Comparison of ENCODE assay signal across 10 cellular contexts in genomic region chr17:57106107-57106835, GRCh38. TPM values are rescaled to one million over a fixed set of nuclear protein-coding genes. Genes with fewer than 3 reads are reported as not detected.
A peak's percentile ranks its signal among the peaks of the same experiment; 100 is the strongest.
DNase-seq lines count a peak whose midpoint lies in the region; ATAC-seq and TF ChIP-seq lines count a peak whose summit lies in the region.
"Had no signal": no experiment of that assay in that cellular context is flagged by ENCODE, and none has a peak within 500 bp of the region (broad histone marks: within the 10 kb centered on the region; RNA-seq: fewer than 3 reads in every experiment).

No MANE protein-coding gene starts in this region.

- in situ Hi-C loops in transverse colon (cut with MboI; ENCODE audit: low pct_ligation_motif_present in 1 of 4, low pct_unique_long_range_greater_than_20kb in 1 of 4, low sequenced_read_pairs in 3 of 4): loop anchor here in 1 of 4 donors (25.0 kb wide), 1 partner anchor 269 kb away; the partner anchor contains the start of genes C17orf67 and DGKE

- no peaks in the 10 kb centered on the region for H3K9me3 Mint-ChIP-seq in activated naive CD4-positive, alpha-beta T cell treated with anti-CD3 and anti-CD28 coated beads, Interleukin-2, amount 50 U/mL, for 72 hours
- H3K9me3 Mint-ChIP-seq: activated B cell treated with CpG ODN at 0.5 μM for 24 hours had no signal

- TF ChIP-seq POLR2A in transverse colon (IDR thresholded peaks at IDR 0.05): no peak
- no peak for TF ChIP-seq POLR2A in uterus (IDR thresholded peaks at IDR 0.05)

- H3K27ac Mint-ChIP-seq in activated naive CD4-positive, alpha-beta T cell treated with anti-CD3 and anti-CD28 coated beads, Interleukin-2, amount 50 U/mL, for 72 hours: peak overlapping the region; percentile 24 to 96
- H3K27ac Mint-ChIP-seq: activated B cell treated with CpG ODN at 0.5 μM for 24 hours had no signal

- H3K36me3 Mint-ChIP-seq in activated naive CD4-positive, alpha-beta T cell treated with anti-CD3 and anti-CD28 coated beads, Interleukin-2, amount 50 U/mL, for 72 hours: no peaks in the 10 kb centered on the region

- DNase-seq in activated naive CD4-positive, alpha-beta T cell treated with anti-CD3 and anti-CD28 coated beads, Interleukin-2, amount 50 U/mL, for 72 hours (ENCODE audit: low spot score in 2 of 2): no peak
- DNase-seq in activated naive CD4-positive, alpha-beta T cell treated with Interleukin-2 at 50 U/mL for 16 hours: no peak
- peak; percentile 76 to 77 for DNase-seq in SJCRH30
- DNase-seq in left ventricle myocardium inferior: peak; percentile 41
- peak; percentile 38 for DNase-seq in transverse colon
- DNase-seq in omental fat pad (ENCODE audit: low spot score): no peak
- no peak for DNase-seq in uterus
- DNase-seq: activated B cell treated with CpG ODN at 0.5 μM for 24 hours had no signal

- H3K27me3 ChIP-seq in SJCRH30 (no peaks in the 10 kb centered on the region), left ventricle myocardium inferior (ENCODE audit: low read depth) (no peaks in the 10 kb centered on the region), transverse colon (no peaks in the 10 kb centered on the region), uterus (no peaks in the 10 kb centered on the region)
- H3K27me3 ChIP-seq: vagina had no signal

- intact Hi-C loops in left ventricle myocardium inferior (cut with micrococcal nuclease): no loop called here
- intact Hi-C loops in transverse colon (cut with DNase I; ENCODE audit: low total_unique reads): no loop called here
- intact Hi-C loops in uterus (cut with DNase I; ENCODE audit: low total_unique reads): no loop called here

- H3K36me3 ChIP-seq in SJCRH30 (no peaks in the 10 kb centered on the region), left ventricle myocardium inferior (peaks cover 8% of the 10 kb centered on the region), transverse colon (no peaks in the 10 kb centered on the region), uterus (no peaks in the 10 kb centered on the region)

- TF ChIP-seq CTCF in left ventricle myocardium inferior (IDR thresholded peaks at IDR 0.05; ENCODE audit: borderline replicate concordance) (peak; percentile 59), transverse colon (IDR thresholded peaks at IDR 0.05) (peak; percentile 15 to 57 (median 34)), omental fat pad (IDR thresholded peaks at IDR 0.05) (no peak), uterus (IDR thresholded peaks at IDR 0.05) (no peak)

- 83% methylated on average over 13 to 17 of the region's 17 CpGs for WGBS in transverse colon (ENCODE audit: low coverage in 1 of 2), 2 donors

- H3K9me3 ChIP-seq in SJCRH30 (replicated peaks) (no peaks in the 10 kb centered on the region), left ventricle myocardium inferior (replicated peaks) (no peaks in the 10 kb centered on the region), transverse colon (no peaks in the 10 kb centered on the region), uterus (no peaks in the 10 kb centered on the region)
- H3K9me3 ChIP-seq: vagina had no signal

- H3K4me1 ChIP-seq in SJCRH30 (peaks cover 5% of the 10 kb centered on the region; the same call in 1 of the 2 replicates), left ventricle myocardium inferior (peaks cover 99% of the 10 kb centered on the region), transverse colon (peaks cover 21 to 87% (median 58%) of the 10 kb centered on the region in 4 donors), uterus (no peaks in the 10 kb centered on the region)

- no peak for TF ChIP-seq EP300 in transverse colon (IDR thresholded peaks at IDR 0.05; ENCODE audit: low read depth)

- H3K4me3 ChIP-seq in SJCRH30 (no peak overlapping the region), left ventricle myocardium inferior (no peak overlapping the region), transverse colon (no peak overlapping the region), uterus (no peak overlapping the region)
- H3K4me3 ChIP-seq: vagina had no signal

- H3K27ac ChIP-seq in SJCRH30 (peak overlapping the region; percentile 9; the same call in 1 of the 2 replicates), left ventricle myocardium inferior (replicated peaks) (peak overlapping the region; percentile 95), transverse colon (peak overlapping the region; percentile 81 to 89 (median 88)), uterus (no peak overlapping the region)

- no peak for ATAC-seq in activated naive CD4-positive, alpha-beta T cell treated with anti-CD3 and anti-CD28 coated beads, Interleukin-2, amount 50 U/mL, for 72 hours
- ATAC-seq in omental fat pad (ENCODE audit: low FRiP score) (no peak), GM19351 (IDR thresholded peaks at IDR 0.05; ENCODE audit: unreplicated experiment) (no peak)

RNA-seq across cellular contexts. Expression of gene AKAP1, which starts 21.2 kb away (rescaled TPM):
- 10 to 100 TPM; 16.8 to 28.0 TPM for total RNA-seq in activated naive CD4-positive, alpha-beta T cell treated with anti-CD3 and anti-CD28 coated beads, Interleukin-2, amount 50 U/mL, for 72 hours
- 20.1 and 22.2 TPM in 2 replicates for total RNA-seq in SJCRH30 (2014; rRNA removed; shearing (Covaris generic))
- 214 TPM for total RNA-seq in left ventricle myocardium inferior
- 100 to 1,000 TPM; 137 to 193 (median 171) TPM for total RNA-seq in transverse colon
- total RNA-seq in omental fat pad: 10 to 100 TPM; 29.4 to 89.0 (median 36.1) TPM
- 100 to 1,000 TPM in 1 of 4 donors, 10 to 100 TPM in 2, 1 to 10 TPM in 1; 7.1 to 264 (median 37.4) TPM for total RNA-seq in uterus

Comparison
In these comparisons a context has a peak if more than half of its experiments do, and no peak if none do; other contexts are left out.
1. DNase-seq: peak in SJCRH30 (2 of 2), left ventricle myocardium inferior (single experiment) and transverse colon (single experiment); none in activated naive CD4-positive, alpha-beta T cell treated with anti-CD3 and anti-CD28 coated beads, Interleukin-2, amount 50 U/mL, for 72 hours (0 of 2), activated naive CD4-positive, alpha-beta T cell treated with Interleukin-2 at 50 U/mL for 16 hours (single experiment), omental fat pad (single experiment) and uterus (0 of 2).
2. H3K27ac ChIP-seq: peak in SJCRH30 (single experiment), left ventricle myocardium inferior (single experiment) and transverse colon (4 of 4); none in uterus (0 of 2).
3. CTCF ChIP-seq: peak in left ventricle myocardium inferior (single experiment) and transverse colon (5 of 5); none in omental fat pad (0 of 3) and uterus (0 of 4).